In the genomic region with DNA sequence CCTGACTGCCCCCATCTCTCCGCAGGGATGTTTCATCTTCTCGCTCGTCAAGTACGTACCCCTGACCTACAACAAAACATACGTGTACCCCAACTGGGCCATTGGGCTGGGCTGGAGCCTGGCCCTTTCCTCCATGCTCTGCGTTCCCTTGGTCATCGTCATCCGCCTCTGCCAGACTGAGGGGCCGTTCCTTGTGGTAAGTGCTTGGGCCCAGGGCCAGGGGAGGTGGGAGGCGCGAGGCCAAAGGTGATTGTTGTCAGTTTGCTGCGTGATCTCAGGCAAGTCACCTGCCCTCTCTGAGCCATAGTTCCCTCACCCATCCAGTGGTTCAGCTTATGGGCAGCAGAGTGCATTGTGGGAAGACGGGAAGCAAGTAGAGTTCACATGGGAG, we compare ENCODE assay signal across 32 cellular contexts. TPM values are rescaled to one million over a fixed set of nuclear protein-coding genes. Genes with fewer than 3 reads are reported as not detected.
DNase-seq lines count a peak whose midpoint lies in the region; ATAC-seq, FAIRE-seq and TF ChIP-seq lines count a peak whose summit lies in the region.
"Had no signal": no experiment of that assay in that cellular context is flagged by ENCODE, and none has a peak within 500 bp of the region (broad histone marks: within the 10 kb centered on the region; RNA-seq: fewer than 3 reads in every experiment).

No MANE protein-coding gene starts in this region.

- TF ChIP-seq EP300 in K562 (IDR thresholded peaks at IDR 0.05; ENCODE audit: low read length) (no peak), HepG2 (IDR thresholded peaks at IDR 0.05; ENCODE audit: low read depth in 2 of 2, low read length in 2 of 2) (no peak), HepG2 (CRISPR knock-in tag; IDR thresholded peaks at IDR 0.05; ENCODE audit: borderline replicate concordance) (no peak)

- in situ Hi-C loops in K562 (cut with MboI): no loop called here
- in situ Hi-C loops in HepG2 (cut with HindIII; ENCODE audit: extremely low pct_ligation_motif_present, low pct_unique_long_range_greater_than_20kb): no loop called here

- H3K27ac Mint-ChIP-seq in stimulated activated effector memory CD8-positive, alpha-beta T cell treated with anti-CD3 and anti-CD28 coated beads, Interleukin-12 subunit alpha, Interleukin-12 subunit beta, amount 100 ng/mL, for 72 hours: peak overlapping the region; percentile 33

- no peak overlapping the region for H2AFZ ChIP-seq in K562 (ENCODE audit: low read depth, low read length)
- no peak overlapping the region for H2AFZ ChIP-seq in HepG2 (ENCODE audit: low read length)

- peaks cover 13% of the 10 kb centered on the region for H3K4me1 Mint-ChIP-seq in stimulated activated effector memory CD8-positive, alpha-beta T cell treated with anti-CD3 and anti-CD28 coated beads, Interleukin-12 subunit alpha, Interleukin-12 subunit beta, amount 100 ng/mL, for 72 hours

- no peak overlapping the region for H3K4me2 ChIP-seq in K562 (ENCODE audit: insufficient read depth, low read length)
- H3K4me2 ChIP-seq in HepG2 (ENCODE audit: low read depth, low read length): no peak overlapping the region
- H3K4me2 ChIP-seq: A549 had no signal

- no peaks in the 10 kb centered on the region for H3K9me3 ChIP-seq in right atrium auricular region
- H3K9me3 ChIP-seq in K562 (replicated peaks; ENCODE audit: control insufficient read depth, insufficient read depth, low read depth, low read length): no peaks in the 10 kb centered on the region
- no peaks in the 10 kb centered on the region for H3K9me3 ChIP-seq in HepG2 (ENCODE audit: low read length)
- H3K9me3 ChIP-seq: A549, pancreas, stomach, vagina had no signal

- DNase-seq in left cardiac atrium (peak; percentile 26), right atrium auricular region (ENCODE audit: low spot score) (no peak), K562 (ENCODE audit: extremely low read depth in 1 of 4, low spot score in 3 of 4) (no peak), HepG2 (ENCODE audit: low spot score) (no peak), NCI-H446 treated with DMSO at 0.1 percent for 48 hours (lab: John Stamatoyannopoulos, UW) (no peak), hippocampal formation (lab: John Stamatoyannopoulos, UW) (no peak)
- no peak for DNase-seq in stimulated activated effector memory CD8-positive, alpha-beta T cell treated with anti-CD3 and anti-CD28 coated beads, Interleukin-12 subunit alpha, Interleukin-12 subunit beta, amount 100 ng/mL, for 72 hours (ENCODE audit: low spot score in 2 of 2)
- DNase-seq: activated CD4-positive, alpha-beta T cell treated with anti-CD3 and anti-CD28 coated beads, Interleukin-2, amount 50 U/mL, for 48 hours; activated CD4-positive, CD25-positive, alpha-beta regulatory T cell treated with anti-CD3 and anti-CD28 coated beads, Interleukin-2, amount 50 U/mL, for 72 hours; activated CD8-positive, alpha-beta memory T cell treated with anti-CD3 and anti-CD28 coated beads, Interleukin-2, amount 50 U/mL, for 4 hours; activated naive CD4-positive, alpha-beta T cell treated with anti-CD3 and anti-CD28 coated beads, Interleukin-2, amount 50 U/mL, for 16 hours; amniotic stem cell; brain microvascular endothelial cell; GOT3; KG1; naive thymus-derived CD4-positive, alpha-beta T cell; NCI-H2081; NCI-H69; retina; stimulated activated CD4-positive, alpha-beta T cell treated with anti-CD3 and anti-CD28 coated beads, Interleukin-2, amount 100 ng/mL, for 24 hours; stimulated activated CD8-positive, alpha-beta memory T cell treated with anti-CD3 and anti-CD28 coated beads, Interleukin-4, amount 100 ng/mL, for 48 hours; stomach had no signal

- H3K4me3 Mint-ChIP-seq in stimulated activated effector memory CD8-positive, alpha-beta T cell treated with anti-CD3 and anti-CD28 coated beads, Interleukin-12 subunit alpha, Interleukin-12 subunit beta, amount 100 ng/mL, for 72 hours: no peak overlapping the region
- H3K4me3 Mint-ChIP-seq: naive thymus-derived CD4-positive, alpha-beta T cell had no signal

- WGBS in K562 (ENCODE audit: insufficient coverage, low coverage, missing lambda C conversion rate): 99% methylated on average over 12 of the region's 13 CpGs
- over 99% methylated on average over 13 of the region's 13 CpGs for WGBS in HepG2 (ENCODE audit: low lambda C conversion rate)

- POLR2A ChIA-PET in K562 (lab: Yijun Ruan, JAX): interaction anchor here (0.7 to 0.8 kb wide), 2 partner anchors 44 to 71 kb away, joined by 3 read pairs; no protein-coding TSS in a partner anchor
- POLR2A ChIA-PET in HepG2 (lab: Yijun Ruan, JAX): no interaction called here

- intact Hi-C loops in left cardiac atrium (cut with DNase I): no loop called here
- intact Hi-C loops in K562 (cut with micrococcal nuclease): no loop called here
- intact Hi-C loops in HepG2 (cut with micrococcal nuclease; ENCODE audit: unreplicated experiment): no loop called here

- no peak overlapping the region; a peak in 1 of 4 replicates for H3K9ac ChIP-seq in K562 (ENCODE audit: insufficient read depth in 1 of 2, low read depth in 2 of 2, low read length in 2 of 2)
- H3K9ac ChIP-seq in HepG2 (ENCODE audit: insufficient read depth, low read depth, low read length): no peak overlapping the region

- FAIRE-seq in K562 (lab: Jason Lieb, UNC) (no peak), HepG2 (lab: Jason Lieb, UNC) (no peak)
- FAIRE-seq: A549, GM19239, HTR-8/SVneo, pancreas had no signal

- TF ChIP-seq CTCF in right atrium auricular region (IDR thresholded peaks at IDR 0.05): no peak
- no peak for TF ChIP-seq CTCF in K562 (IDR thresholded peaks at IDR 0.05 in 2 of 3, conservative IDR thresholded peaks at IDR 0.05 in 1 of 3; ENCODE audit: insufficient read depth in 2 of 3, low read depth in 1 of 3, low read length in 3 of 3)
- no peak for TF ChIP-seq CTCF in HepG2 (CRISPR knock-in tag; IDR thresholded peaks at IDR 0.05)

- no peak for TF ChIP-seq RAD21 in K562 (CRISPR knock-in tag; conservative IDR thresholded peaks at IDR 0.05 in 1 of 2, IDR thresholded peaks at IDR 0.05 in 1 of 2)
- TF ChIP-seq RAD21 in HepG2 (CRISPR knock-in tag; IDR thresholded peaks at IDR 0.05): no peak

- peaks cover 0 to 37% of the 10 kb centered on the region in 2 donors for H3K4me1 ChIP-seq in right atrium auricular region
- H3K4me1 ChIP-seq in K562 (replicated peaks in 1 of 2; ENCODE audit: control insufficient read depth in 2 of 2, insufficient read depth in 2 of 2, low read length in 2 of 2): peaks cover 0 to 11% of the 10 kb centered on the region in 2 experiments; a peak in 2 of 5 replicates
- H3K4me1 ChIP-seq in HepG2 (ENCODE audit: insufficient read depth, low read length): no peaks in the 10 kb centered on the region
- H3K4me1 ChIP-seq: A549, pancreas, vagina had no signal

- no peaks in the 10 kb centered on the region for H3K79me2 ChIP-seq in K562 (ENCODE audit: control insufficient read depth, insufficient read depth, low read length)
- no peaks in the 10 kb centered on the region for H3K79me2 ChIP-seq in HepG2 (ENCODE audit: insufficient read depth, low read length)

- TF ChIP-seq POLR2A in K562 (conservative IDR thresholded peaks at IDR 0.05) (no peak), HepG2 (IDR thresholded peaks at IDR 0.05; ENCODE audit: insufficient read depth in 1 of 2, low read depth in 2 of 2, low read length in 2 of 2) (no peak)

- H3K27me3 ChIP-seq in right atrium auricular region (no peaks in the 10 kb centered on the region), K562 (ENCODE audit: control insufficient read depth in 2 of 2, insufficient read depth in 2 of 2, low read length in 2 of 2) (no peaks in the 10 kb centered on the region), HepG2 (ENCODE audit: control insufficient read depth in 1 of 2, insufficient read depth in 2 of 2, low read length in 2 of 2) (no peaks in the 10 kb centered on the region)
- H3K27me3 ChIP-seq: brain microvascular endothelial cell, pancreas, stomach, vagina had no signal

- no TSS peak for BruUV-seq in K562 (replicated peaks; lab: Mats Ljungman, UMichigan)
- BruUV-seq in HepG2 (replicated peaks; lab: Mats Ljungman, UMichigan): no TSS peak

- ATAC-seq in left cardiac atrium (no peak), K562 (no peak), HepG2 (no peak), GM18867 (IDR thresholded peaks at IDR 0.05; ENCODE audit: unreplicated experiment) (no peak)
- ATAC-seq in stimulated activated effector memory CD8-positive, alpha-beta T cell treated with anti-CD3 and anti-CD28 coated beads, Interleukin-12 subunit alpha, Interleukin-12 subunit beta, amount 100 ng/mL, for 72 hours: no peak
- ATAC-seq: naive thymus-derived CD4-positive, alpha-beta T cell; pancreas; SK-N-SH treated with all-trans-retinoic acid at 6 μM for 48 hours had no signal

- no peak overlapping the region for H3K4me3 ChIP-seq in right atrium auricular region
- no peak overlapping the region for H3K4me3 ChIP-seq in K562
- no peak overlapping the region for H3K4me3 ChIP-seq in HepG2 (replicated peaks in 1 of 3; ENCODE audit: insufficient read depth in 1 of 3, low read depth in 2 of 3, low read length in 3 of 3)
- H3K4me3 ChIP-seq: A549, pancreas, stomach, vagina had no signal

- H3K36me3 ChIP-seq in right atrium auricular region (peaks cover 59% of the 10 kb centered on the region), K562 (ENCODE audit: control insufficient read depth, insufficient read depth, low read length) (peaks cover 99% of the 10 kb centered on the region), HepG2 (replicated peaks in 1 of 2; ENCODE audit: control insufficient read depth in 1 of 2, insufficient read depth in 2 of 2, low read length in 2 of 2) (peaks cover 20 to 77% of the 10 kb centered on the region in 2 experiments; a peak in 4 of 5 replicates)
- H3K36me3 ChIP-seq: pancreas had no signal

- H4K20me1 ChIP-seq in K562 (replicated peaks; ENCODE audit: control insufficient read depth, insufficient read depth, low read length): 0 out of 2 replicates have a peak, but pooled peaks cover 2% of the 10 kb centered on the region
- H4K20me1 ChIP-seq in HepG2 (ENCODE audit: insufficient read depth, low read length): no peaks in the 10 kb centered on the region

- no peaks in the 10 kb centered on the region for H3K9me3 Mint-ChIP-seq in stimulated activated effector memory CD8-positive, alpha-beta T cell treated with anti-CD3 and anti-CD28 coated beads, Interleukin-12 subunit alpha, Interleukin-12 subunit beta, amount 100 ng/mL, for 72 hours
- H3K9me3 Mint-ChIP-seq: naive thymus-derived CD4-positive, alpha-beta T cell had no signal

- H3K27ac ChIP-seq in right atrium auricular region (no peak overlapping the region), K562 (ENCODE audit: extremely low read depth, low read depth, low read length) (no peak overlapping the region), HepG2 (ENCODE audit: extremely low read length, insufficient read depth, low read length) (no peak overlapping the region)
- H3K27ac ChIP-seq: A549, brain microvascular endothelial cell, pancreas, vagina had no signal

- peaks cover 90% of the 10 kb centered on the region for H3K36me3 Mint-ChIP-seq in stimulated activated effector memory CD8-positive, alpha-beta T cell treated with anti-CD3 and anti-CD28 coated beads, Interleukin-12 subunit alpha, Interleukin-12 subunit beta, amount 100 ng/mL, for 72 hours

- CTCF ChIA-PET in K562 (lab: Yijun Ruan, JAX; ENCODE audit: low intra/inter-chr PET ratio): interaction anchor here (0.6 kb wide), 1 partner anchor 127 kb away, joined by 3 read pairs; no protein-coding TSS in a partner anchor
- CTCF ChIA-PET in HepG2 (lab: Yijun Ruan, JAX; ENCODE audit: low intra/inter-chr PET ratio, low total read pairs): no interaction called here

- no peaks in the 10 kb centered on the region for H3K9me1 ChIP-seq in K562 (ENCODE audit: control insufficient read depth, insufficient read depth, low read length)

RNA-seq across cellular contexts. Expression of a gene that starts 58.5 kb away (rescaled TPM):
- total RNA-seq in left cardiac atrium: 10 to 100 TPM; 18.2 to 19.8 TPM
- total RNA-seq in right atrium auricular region: 10 to 100 TPM in 1 of 2 donors, 1 to 10 TPM in 1; 7.1 to 13.2 TPM
- not detected in 2 replicates for total RNA-seq in K562 (2011; cell fraction: chromatin; rRNA removed; ENCODE audit: low replicate concordance)
- total RNA-seq in K562 (2011; cell fraction: nucleolus; rRNA removed): under 0.01 TPM in 1 of 2 replicates, not detected in the other
- 0.07 TPM in 1 of 2 replicates, not detected in the other for total RNA-seq in K562 (2011; cell fraction: nucleoplasm; rRNA removed)
- not detected in 2 replicates for total RNA-seq in K562 (2014; rRNA removed)
- total RNA-seq in K562 (2014; rRNA removed; fragmentation: Illumina TruSeq; extraction: Trizol): not detected in 2 replicates
- total RNA-seq in K562 (2015; rRNA removed; fragmentation: Illumina TruSeq; extraction: Trizol): not detected in 2 replicates
- not detected in 2 replicates for total RNA-seq in K562 (2021)
- not detected in 2 replicates for polyA plus RNA-seq in K562 (2011; rRNA removed)
- 0.04 TPM in 1 of 2 replicates, not detected in the other for polyA plus RNA-seq in K562 (2011; cell fraction: cytosol; rRNA removed)
- 0.03 and 0.06 TPM in 2 replicates for polyA plus RNA-seq in K562 (2011; cell fraction: nucleus; rRNA removed)
- polyA plus RNA-seq in K562 (2012): 0.04 and 0.06 TPM in 2 replicates
- not detected in 2 replicates for polyA plus RNA-seq in K562 (2014; fragmentation: Illumina TruSeq; extraction: Trizol)
- polyA plus RNA-seq in K562 (2014; fragmentation: Nextera tagmentation; extraction: Ambion mirVana): under 1 TPM; 0.01 TPM
- polyA plus RNA-seq in K562 (2014; rRNA removed): 0.03 TPM in 1 of 2 replicates, not detected in the other
- not detected in 2 replicates for polyA minus RNA-seq in K562 (2011; rRNA and poly(A)+ RNA removed)
- not detected in 2 replicates for polyA minus RNA-seq in K562 (2011; cell fraction: cytosol; rRNA and poly(A)+ RNA removed)
- polyA minus RNA-seq in K562 (2011; cell fraction: nucleus; rRNA and poly(A)+ RNA removed): not detected in 2 replicates
- total RNA-seq in HepG2 (2016; rRNA removed; fragmentation: Illumina TruSeq; extraction: Trizol): 0.08 and 0.24 TPM in 2 replicates
- total RNA-seq in HepG2 (2016; cell fraction: cytosol; rRNA removed; fragmentation: Illumina TruSeq; extraction: Trizol; ENCODE audit: low read depth): 0.09 and 0.10 TPM in 2 replicates
- total RNA-seq in HepG2 (2016; cell fraction: insoluble cytoplasmic fraction; rRNA removed; fragmentation: Illumina TruSeq; extraction: Trizol): 0.26 TPM in 1 of 2 replicates, not detected in the other
- total RNA-seq in HepG2 (2016; cell fraction: membrane; rRNA removed; fragmentation: Illumina TruSeq; extraction: Trizol): 0.09 and 0.55 TPM in 2 replicates
- total RNA-seq in HepG2 (2016; cell fraction: nucleus; rRNA removed; fragmentation: Illumina TruSeq; extraction: Trizol): 0.25 and 0.53 TPM in 2 replicates
- polyA plus RNA-seq in HepG2 (2011; rRNA removed): 0.11 and 0.14 TPM in 2 replicates
- 0.01 and 0.03 TPM in 2 replicates for polyA plus RNA-seq in HepG2 (2011; cell fraction: cytosol; rRNA removed)
- 0.36 and 0.40 TPM in 2 replicates for polyA plus RNA-seq in HepG2 (2011; cell fraction: nucleus; rRNA removed)
- polyA plus RNA-seq in HepG2 (2012): 0.12 TPM in 2 replicates
- 0.02 and 0.08 TPM in 2 replicates for polyA plus RNA-seq in HepG2 (2016; cell fraction: cytosol; fragmentation: Illumina TruSeq; extraction: Trizol; ENCODE audit: low read depth)
- polyA plus RNA-seq in HepG2 (2016; cell fraction: insoluble cytoplasmic fraction; fragmentation: Illumina TruSeq; extraction: Trizol; ENCODE audit: low read depth): not detected in 2 replicates
- polyA plus RNA-seq in HepG2 (2016; cell fraction: membrane; fragmentation: Illumina TruSeq; extraction: Trizol; ENCODE audit: low read depth): 0.14 and 0.16 TPM in 2 replicates
- polyA plus RNA-seq in HepG2 (2016; cell fraction: nucleus; fragmentation: Illumina TruSeq; extraction: Trizol; ENCODE audit: insufficient read depth, low read depth): 0.56 and 0.57 TPM in 2 replicates
- polyA minus RNA-seq in HepG2 (2011; rRNA and poly(A)+ RNA removed; ENCODE audit: low replicate concordance): 0.04 and 0.58 TPM in 2 replicates
- polyA minus RNA-seq in HepG2 (2011; cell fraction: cytosol; rRNA and poly(A)+ RNA removed): not detected in 2 replicates
- polyA minus RNA-seq in HepG2 (2011; cell fraction: nucleus; rRNA and poly(A)+ RNA removed): 0.12 and 0.26 TPM in 2 replicates
- total RNA-seq: epithelial cell of proximal tubule; MCF 10A; naive thymus-derived CD4-positive, alpha-beta T cell; T-helper 2 cell treated with Interferon-gamma antibody and Interleukin-4, amounts not matched to agents 100 ng/mL and 5 ng/mL, for 36 hours had no signal
- polyA plus RNA-seq: naive thymus-derived CD4-positive, alpha-beta T cell had no signal
